Comparison of ENCODE assay signal across 20 cellular contexts in the genomic region with DNA sequence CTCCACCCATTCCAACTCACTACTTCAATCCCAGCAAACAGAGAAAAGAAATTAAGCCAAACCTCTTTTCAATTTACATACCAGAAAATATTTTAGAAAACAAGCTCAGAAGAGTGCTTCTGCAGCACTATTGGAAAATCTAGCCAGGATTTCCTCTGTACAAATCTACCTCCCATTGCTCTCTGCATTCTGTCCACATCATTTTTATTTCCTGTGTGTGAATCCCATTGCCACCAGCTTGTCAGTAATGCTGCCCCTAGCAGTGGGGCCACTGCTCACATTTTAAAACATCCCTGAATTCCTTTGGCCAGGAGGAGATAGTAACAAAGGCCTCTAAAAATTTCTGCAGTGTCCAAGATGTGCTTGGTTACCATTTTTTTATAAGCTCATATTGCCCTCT.
"Had no signal": no experiment of that assay in that cellular context is flagged by ENCODE, and none has a peak within 500 bp of the region (broad histone marks: within the 10 kb centered on the region; RNA-seq: fewer than 3 reads in every experiment).

No MANE protein-coding gene starts in this region.

- H3K9me3 ChIP-seq: esophagus muscularis mucosa, left ventricle myocardium inferior, ovary, right atrium auricular region, sigmoid colon, testis had no signal

- H3K27me3 Mint-ChIP-seq: stimulated activated naive CD8-positive, alpha-beta T cell treated with anti-CD3 and anti-CD28 coated beads, Interleukin-15, amount 100 ng/mL, for 72 hours had no signal

- H3K27ac Mint-ChIP-seq: stimulated activated naive B cell treated with anti-CD40 and anti-IgM and Interleukin-4, amounts not matched to agents 10 μg/mL and 1 μg/mL and 100 μg/mL, for 72 hours; stimulated activated naive CD8-positive, alpha-beta T cell treated with anti-CD3 and anti-CD28 coated beads, Interleukin-15, amount 100 ng/mL, for 72 hours had no signal

- H3K36me3 ChIP-seq: esophagus muscularis mucosa, left ventricle myocardium inferior, ovary, right atrium auricular region, sigmoid colon had no signal

- H3K4me3 Mint-ChIP-seq: naive B cell; stimulated activated naive B cell treated with anti-CD40 and anti-IgM and Interleukin-4, amounts not matched to agents 10 μg/mL and 1 μg/mL and 100 μg/mL, for 72 hours; stimulated activated naive CD8-positive, alpha-beta T cell treated with anti-CD3 and anti-CD28 coated beads, Interleukin-15, amount 100 ng/mL, for 72 hours had no signal

- H3K27ac ChIP-seq: coronary artery, epithelial cell of prostate, foreskin keratinocyte, left ventricle myocardium inferior, ovary, right atrium auricular region, testis had no signal

- H3K4me3 ChIP-seq: coronary artery, esophagus muscularis mucosa, left ventricle myocardium inferior, lung, ovary, right atrium auricular region, sigmoid colon, skin epidermis, testis had no signal

- DNase-seq: effector memory CD4-positive, alpha-beta T cell; kidney; left cardiac atrium; left ventricle myocardium inferior; mesenchymal stem cell; naive B cell; ovary; sigmoid colon; stimulated activated CD4-positive, alpha-beta T cell treated with anti-CD3 and anti-CD28 coated beads, Interleukin-2, amount 100 ng/mL, for 24 hours; stimulated activated CD4-positive, alpha-beta T cell treated with anti-CD3 and anti-CD28 coated beads, Interleukin-4, amount 100 ng/mL, for 4 hours; stimulated activated naive B cell treated with anti-CD40 and anti-IgM and Interleukin-4, amounts not matched to agents 10 μg/mL and 1 μg/mL and 100 μg/mL, for 72 hours; stimulated activated naive CD8-positive, alpha-beta T cell treated with anti-CD3 and anti-CD28 coated beads, Interleukin-15, amount 100 ng/mL, for 72 hours; testis had no signal

- H3K4me1 Mint-ChIP-seq: naive B cell had no signal

- H3K27me3 ChIP-seq: esophagus muscularis mucosa, foreskin keratinocyte, ovary, right atrium auricular region, sigmoid colon, testis had no signal
